Comparison of ENCODE assay signal across 20 cellular contexts in genomic region chr3:193598202-193598601, GRCh38. TPM values are rescaled to one million over a fixed set of nuclear protein-coding genes. Genes with fewer than 3 reads are reported as not detected.
"Had no signal": no experiment of that assay in that cellular context is flagged by ENCODE, and none has a peak within 500 bp of the region (broad histone marks: within the 10 kb centered on the region; RNA-seq: fewer than 3 reads in every experiment).

No MANE protein-coding gene starts in this region.

- H3K9me3 Mint-ChIP-seq: activated naive CD4-positive, alpha-beta T cell treated with anti-CD3 and anti-CD28 coated beads for 36 hours; nephron progenitor cell; T-helper 2 cell treated with Interferon-gamma antibody and Interleukin-4, amounts not matched to agents 5 μg/mL and 100 μg/mL, for 36 hours had no signal

- ATAC-seq: gastroesophageal sphincter, heart left ventricle, left lobe of liver had no signal

- DNase-seq: activated CD4-positive, CD25-positive, alpha-beta regulatory T cell; activated naive CD4-positive, alpha-beta T cell treated with anti-CD3 and anti-CD28 coated beads for 36 hours; amniotic stem cell; dermis blood vessel endothelial cell; effector memory CD4-positive, alpha-beta T cell; heart left ventricle; kidney; mammary epithelial cell; nephron progenitor cell; occipital lobe; retina; spleen; stimulated activated CD4-positive, alpha-beta T cell treated with anti-CD3 and anti-CD28 coated beads, Interleukin-4, amount 100 ng/mL, for 4 hours; stimulated activated naive CD4-positive, alpha-beta T cell treated with Interleukin-2 at 50 U/mL for 16 hours; thyroid gland had no signal

- H3K27ac Mint-ChIP-seq: nephron progenitor cell; T-helper 2 cell treated with Interferon-gamma antibody and Interleukin-4, amounts not matched to agents 5 μg/mL and 100 μg/mL, for 36 hours had no signal

- H3K4me3 Mint-ChIP-seq: activated naive CD4-positive, alpha-beta T cell treated with anti-CD3 and anti-CD28 coated beads for 36 hours; nephron progenitor cell; T-helper 2 cell treated with Interferon-gamma antibody and Interleukin-4, amounts not matched to agents 5 μg/mL and 100 μg/mL, for 36 hours had no signal

RNA-seq across cellular contexts. Expression of gene ATP13A4, which starts 43.5 kb away (rescaled TPM):
- total RNA-seq: chondrocyte, dermis blood vessel endothelial cell, endothelial cell of umbilical vein had no signal
